Comparison of ENCODE assay signal across 2 cellular contexts in the genomic region with DNA sequence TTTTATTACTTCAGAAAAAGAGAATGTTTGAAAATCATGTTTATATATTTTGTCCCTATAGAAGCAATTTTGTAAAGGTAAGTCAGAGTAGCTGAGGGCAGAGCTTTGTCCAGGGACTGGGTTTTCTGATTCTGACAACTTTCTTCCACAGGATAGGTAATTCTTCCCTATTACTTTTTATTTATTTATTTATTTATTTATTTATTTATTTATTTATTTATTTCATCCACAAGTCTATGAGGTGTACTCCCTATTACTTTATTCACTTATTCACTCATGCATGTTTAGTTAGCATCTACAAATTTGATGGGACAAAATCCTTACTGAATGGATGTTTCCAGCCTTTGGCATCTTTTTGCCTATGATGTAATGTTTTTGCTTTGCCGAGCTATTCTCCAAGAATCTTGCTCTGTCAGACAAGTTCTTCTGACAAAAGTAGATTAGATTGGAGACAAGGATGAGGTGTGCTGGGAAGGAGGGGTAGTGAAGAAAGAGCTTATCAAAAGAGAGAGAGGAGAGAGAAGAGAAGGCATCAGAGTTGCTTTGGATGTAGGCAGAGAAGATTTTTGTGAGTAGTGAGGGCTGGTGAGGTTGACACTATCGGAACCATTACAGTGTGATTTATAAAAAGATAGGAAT.
TF ChIP-seq lines count a peak whose summit lies in the region.

No MANE protein-coding gene starts in this region.

TF ChIP-seq in HEK293, 187 proteins besides CTCF, POLR2A, EP300 and RAD21 (continued from another document and continues in another):
- TF ChIP-seq ZNF518A (tag by site-specific recombination; conservative IDR thresholded peaks at IDR 0.05; ENCODE audit: low read depth) (peak; percentile 91), ZNF433 (tag by site-specific recombination; IDR thresholded peaks at IDR 0.05; ENCODE audit: low read depth) (peak; percentile 90), PRDM1 (tag by site-specific recombination; IDR thresholded peaks at IDR 0.05) (no peak), ZBTB20 (tag by site-specific recombination; IDR thresholded peaks at IDR 0.05) (no peak), ZBTB8A (tag by site-specific recombination; IDR thresholded peaks at IDR 0.05) (peak; percentile 75), ZNF837 (tag by site-specific recombination; IDR thresholded peaks at IDR 0.05) (no peak), ZBTB21 (tag by site-specific recombination; IDR thresholded peaks at IDR 0.05) (0 out of 2 replicates have a peak, but pooled peaks have one; percentile 24), ZNF266 (tag by site-specific recombination; IDR thresholded peaks at IDR 0.05; ENCODE audit: low read depth) (0 out of 2 replicates have a peak, but pooled peaks have one; percentile 29), AEBP2 (tag by site-specific recombination; IDR thresholded peaks at IDR 0.05; ENCODE audit: borderline replicate concordance) (peak; percentile 88; the same call in 1 of the 2 replicates), ZNF501 (tag by site-specific recombination; IDR thresholded peaks at IDR 0.05) (peak; percentile 49; the same call in 1 of the 2 replicates), ZNF202 (tag by site-specific recombination; IDR thresholded peaks at IDR 0.05; ENCODE audit: borderline replicate concordance) (peak; percentile 55; the same call in 1 of the 2 replicates), ZNF292 (tag by site-specific recombination; IDR thresholded peaks at IDR 0.05; ENCODE audit: borderline replicate concordance, low read depth) (peak; percentile 56; the same call in 1 of the 2 replicates), ZNF629 (tag by site-specific recombination; IDR thresholded peaks at IDR 0.05) (peak; percentile 47)
- TF ChIP-seq, protein P1, sequence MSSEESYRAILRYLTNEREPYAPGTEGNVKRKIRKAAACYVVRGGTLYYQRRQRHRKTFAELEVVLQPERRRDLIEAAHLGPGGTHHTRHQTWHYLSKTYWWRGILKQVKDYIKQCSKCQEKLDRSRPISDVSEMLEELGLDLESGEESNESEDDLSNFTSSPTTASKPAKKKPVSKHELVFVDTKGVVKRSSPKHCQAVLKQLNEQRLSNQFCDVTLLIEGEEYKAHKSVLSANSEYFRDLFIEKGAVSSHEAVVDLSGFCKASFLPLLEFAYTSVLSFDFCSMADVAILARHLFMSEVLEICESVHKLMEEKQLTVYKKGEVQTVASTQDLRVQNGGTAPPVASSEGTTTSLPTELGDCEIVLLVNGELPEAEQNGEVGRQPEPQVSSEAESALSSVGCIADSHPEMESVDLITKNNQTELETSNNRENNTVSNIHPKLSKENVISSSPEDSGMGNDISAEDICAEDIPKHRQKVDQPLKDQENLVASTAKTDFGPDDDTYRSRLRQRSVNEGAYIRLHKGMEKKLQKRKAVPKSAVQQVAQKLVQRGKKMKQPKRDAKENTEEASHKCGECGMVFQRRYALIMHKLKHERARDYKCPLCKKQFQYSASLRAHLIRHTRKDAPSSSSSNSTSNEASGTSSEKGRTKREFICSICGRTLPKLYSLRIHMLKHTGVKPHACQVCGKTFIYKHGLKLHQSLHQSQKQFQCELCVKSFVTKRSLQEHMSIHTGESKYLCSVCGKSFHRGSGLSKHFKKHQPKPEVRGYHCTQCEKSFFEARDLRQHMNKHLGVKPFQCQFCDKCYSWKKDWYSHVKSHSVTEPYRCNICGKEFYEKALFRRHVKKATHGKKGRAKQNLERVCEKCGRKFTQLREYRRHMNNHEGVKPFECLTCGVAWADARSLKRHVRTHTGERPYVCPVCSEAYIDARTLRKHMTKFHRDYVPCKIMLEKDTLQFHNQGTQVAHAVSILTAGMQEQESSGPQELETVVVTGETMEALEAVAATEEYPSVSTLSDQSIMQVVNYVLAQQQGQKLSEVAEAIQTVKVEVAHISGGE (tag by site-specific recombination; conservative IDR thresholded peaks at IDR 0.05; ENCODE audit: low read depth), result peak; percentile 76

TF ChIP-seq in K562, 482 proteins besides CTCF, POLR2A, EP300 and RAD21 (continued from another document):
- TF ChIP-seq ZNF512 (tag; IDR thresholded peaks at IDR 0.05), result no peak
- no peak for TF ChIP-seq RBM22 (IDR thresholded peaks at IDR 0.05; ENCODE audit: low read depth, low read length, poor library complexity, severe bottlenecking)
